24 cellular contexts compared by ENCODE assay signal in genomic region chr22:43971112-43971511, GRCh38. TPM values are rescaled to one million over a fixed set of nuclear protein-coding genes. Genes with fewer than 3 reads are reported as not detected.
"Had no signal": no experiment of that assay in that cellular context is flagged by ENCODE, and none has a peak within 500 bp of the region (broad histone marks: within the 10 kb centered on the region; RNA-seq: fewer than 3 reads in every experiment).

No MANE protein-coding gene starts in this region.

- H3K36me3 ChIP-seq: ovary, uterus had no signal

- H2AFZ ChIP-seq: parathyroid adenoma had no signal

- DNase-seq: naive B cell; naive thymus-derived CD8-positive, alpha-beta T cell; nephron progenitor cell; occipital lobe; ovary; psoas muscle; right cardiac atrium; stimulated activated CD4-positive, alpha-beta T cell treated with anti-CD3 and anti-CD28 coated beads, Interleukin-15, amount 100 ng/mL, for 24 hours; stimulated activated CD4-positive, alpha-beta T cell treated with anti-CD3 and anti-CD28 coated beads, Interleukin-4, amount 100 ng/mL, for 1 hour; stimulated activated CD4-positive, alpha-beta T cell treated with anti-CD3 and anti-CD28 coated beads, Interleukin-4, amount 100 ng/mL, for 4 hours; stimulated activated CD8-positive, alpha-beta memory T cell treated with anti-CD3 and anti-CD28 coated beads, Interleukin-4, amount 100 ng/mL, for 48 hours; stimulated activated naive CD4-positive, alpha-beta T cell; stimulated activated naive CD8-positive, alpha-beta T cell treated with anti-CD3 and anti-CD28 coated beads, Interleukin-15, amount 100 ng/mL, for 72 hours; stimulated activated naive CD8-positive, alpha-beta T cell treated with anti-CD3 and anti-CD28 coated beads, Interleukin-15, Interleukin-2, amounts not matched to agents 100 U/mL and 50 U/mL, for 24 hours; substantia nigra; testis; tibial artery; transverse colon; upper lobe of right lung; uterus had no signal

- FAIRE-seq: small intestine had no signal

- H3K4me3 ChIP-seq: ovary, psoas muscle, right lobe of liver, suprapubic skin, testis, tibial artery, transverse colon, upper lobe of right lung, uterus had no signal

- H3K9me3 ChIP-seq: ovary, psoas muscle, right lobe of liver, suprapubic skin, testis, tibial artery, transverse colon, upper lobe of right lung, uterus had no signal

- H3K27me3 ChIP-seq: ovary, right lobe of liver, suprapubic skin, testis, tibial artery, transverse colon, upper lobe of right lung, uterus had no signal

- H3K9ac ChIP-seq: parathyroid adenoma had no signal

- H3K4me1 ChIP-seq: parathyroid adenoma, psoas muscle, right lobe of liver, suprapubic skin, testis, tibial artery, transverse colon, upper lobe of right lung, uterus had no signal

- H3K27ac ChIP-seq: ovary, parathyroid adenoma, psoas muscle, right lobe of liver, suprapubic skin, testis, tibial artery, transverse colon, upper lobe of right lung, uterus had no signal

RNA-seq across cellular contexts. Expression of gene PNPLA3, which starts 47.5 kb away (rescaled TPM):
- polyA plus RNA-seq: naive thymus-derived CD8-positive, alpha-beta T cell had no signal
